8 cellular contexts compared by ENCODE assay signal in genomic region chr6:90586675-90587638, GRCh38. TPM values are rescaled to one million over a fixed set of nuclear protein-coding genes. Genes with fewer than 3 reads are reported as not detected.
DNase-seq lines count a peak whose midpoint lies in the region; ATAC-seq and TF ChIP-seq lines count a peak whose summit lies in the region.

Gene MAP3K7, minus strand, starts transcription at chr6:90587072. Its CDS starts 189 bp downstream, at chr6:90586883.

- H3K9me3 Mint-ChIP-seq in H9 (peaks cover 0 to 5% of the 10 kb centered on the region in 2 experiments; a peak in 3 of 5 replicates), nephron progenitor cell (no peaks in the 10 kb centered on the region)
- H3K9me3 Mint-ChIP-seq in stimulated activated naive CD8-positive, alpha-beta T cell treated with anti-CD3 and anti-CD28 coated beads, Interleukin-15, amount 100 ng/mL, for 72 hours: no peaks in the 10 kb centered on the region

- H3K4me3 Mint-ChIP-seq in H9 (peak within 1 kb of the TSS; percentile 95 to 99), nephron progenitor cell (peak within 1 kb of the TSS; percentile 99)
- peak within 1 kb of the TSS; percentile 95 to 98 for H3K4me3 Mint-ChIP-seq in stimulated activated naive CD8-positive, alpha-beta T cell treated with anti-CD3 and anti-CD28 coated beads, Interleukin-15, amount 100 ng/mL, for 72 hours

- H3K79me1 ChIP-seq in H9 (ENCODE audit: insufficient read depth, low read depth, low read length, poor library complexity, severe bottlenecking): peaks cover 6% of the 10 kb centered on the region

- no peak within 1 kb of the TSS for H2BK12ac ChIP-seq in H9 (ENCODE audit: insufficient read length, low read depth, low read length)

- no peak within 1 kb of the TSS for H3K23ac ChIP-seq in H9 (ENCODE audit: insufficient read length, low read depth, low read length)

- peaks cover 4% of the 10 kb centered on the region for H3K23me2 ChIP-seq in H9 (ENCODE audit: insufficient read length, low read depth, low read length, poor library complexity, severe bottlenecking)

- H2BK15ac ChIP-seq in H9 (ENCODE audit: low read depth, low read length): no peak within 1 kb of the TSS

- H3K36me3 Mint-ChIP-seq in H9 (ENCODE audit: insufficient read depth in 1 of 3, low read depth in 3 of 3) (no peaks in the 10 kb centered on the region), nephron progenitor cell (ENCODE audit: low read depth) (no peaks in the 10 kb centered on the region)

- H4K20me1 ChIP-seq in H9 (ENCODE audit: control insufficient read depth, insufficient read depth, insufficient read length): no peaks in the 10 kb centered on the region

- H3K27ac Mint-ChIP-seq in H9 (peak within 1 kb of the TSS; percentile 100), nephron progenitor cell (peak within 1 kb of the TSS; percentile 100)
- peak within 1 kb of the TSS; percentile 99 for H3K27ac Mint-ChIP-seq in stimulated activated naive CD8-positive, alpha-beta T cell treated with anti-CD3 and anti-CD28 coated beads, Interleukin-15, amount 100 ng/mL, for 72 hours

- no peak within 1 kb of the TSS for H3T11ph ChIP-seq in H9 (ENCODE audit: low read length)

- no peak within 1 kb of the TSS for H2BK20ac ChIP-seq in H9 (ENCODE audit: low read depth, low read length, poor library complexity, severe bottlenecking)

- H3K4me3 ChIP-seq in MG63: peak within 1 kb of the TSS; percentile 98

- peak within 1 kb of the TSS; percentile 95; the same call in 1 of the 2 replicates for H3K14ac ChIP-seq in H9 (ENCODE audit: insufficient read depth, low read length)

- H4K8ac ChIP-seq in H9 (replicated peaks; ENCODE audit: insufficient read length, low read depth, low read length): no peak within 1 kb of the TSS

- no peak within 1 kb of the TSS for H2BK120ac ChIP-seq in H9 (ENCODE audit: low read depth, low read length, poor library complexity, severe bottlenecking)

- DNase-seq in ELR (ENCODE audit: low read depth): peak; percentile 98
- DNase-seq in H9: peak; percentile 93
- peak; percentile 88 for DNase-seq in MG63
- DNase-seq in SHP77 treated with DMSO at 0.1 percent for 48 hours (lab: John Stamatoyannopoulos, UW): peak; percentile 91
- DNase-seq in activated effector memory CD4-positive, alpha-beta T cell treated with anti-CD3 and anti-CD28 coated beads, Interleukin-2, amount 50 U/mL, for 16 hours: peak; percentile 97
- peak; percentile 94 for DNase-seq in fibroblast of the conjunctiva (ENCODE audit: low read depth)
- DNase-seq in nephron progenitor cell: peak; percentile 92
- DNase-seq in stimulated activated naive CD8-positive, alpha-beta T cell treated with anti-CD3 and anti-CD28 coated beads, Interleukin-15, amount 100 ng/mL, for 72 hours: peak; percentile 89 to 93

- H3K9ac ChIP-seq in H9 (ENCODE audit: extremely low read depth, insufficient read length, low read length): peak within 1 kb of the TSS; percentile 84

- H3K4me2 ChIP-seq in H9 (ENCODE audit: insufficient read depth, insufficient read length, low read length): peak within 1 kb of the TSS; percentile 83

- H3K36me3 ChIP-seq in MG63: peaks cover 3% of the 10 kb centered on the region

- no CpG with 5 or more reads among the region's 70 CpGs for WGBS in H9 (ENCODE audit: extremely low coverage, insufficient read length, low lambda C conversion rate)

- TF ChIP-seq CTCF in H9 (conservative IDR thresholded peaks at IDR 0.05) (no peak), nephron progenitor cell (IDR thresholded peaks at IDR 0.05) (no peak)

- peak within 1 kb of the TSS; percentile 92 for H2AFZ ChIP-seq in H9 (ENCODE audit: low read length)

- peak within 1 kb of the TSS; percentile 37 for H2BK5ac ChIP-seq in H9 (ENCODE audit: insufficient read length, low read length)

- H3K9me3 ChIP-seq in H9 (ENCODE audit: control insufficient read depth, low read depth, low read length): no peaks in the 10 kb centered on the region
- no peaks in the 10 kb centered on the region for H3K9me3 ChIP-seq in MG63

- H4K91ac ChIP-seq in H9 (ENCODE audit: insufficient read length, low read depth, low read length): no peak within 1 kb of the TSS

- peaks cover 21% of the 10 kb centered on the region in 2 experiments for H3K4me1 Mint-ChIP-seq in H9
- H3K4me1 Mint-ChIP-seq in nephron progenitor cell: peaks cover 34% of the 10 kb centered on the region
- H3K4me1 Mint-ChIP-seq in stimulated activated naive CD8-positive, alpha-beta T cell treated with anti-CD3 and anti-CD28 coated beads, Interleukin-15, amount 100 ng/mL, for 72 hours: peaks cover 36% of the 10 kb centered on the region

- H3K4ac ChIP-seq in H9 (ENCODE audit: low read depth, low read length): no peak within 1 kb of the TSS; the same call in 1 of the 2 replicates

- ATAC-seq in stimulated activated naive CD8-positive, alpha-beta T cell treated with anti-CD3 and anti-CD28 coated beads, Interleukin-15, amount 100 ng/mL, for 72 hours: peak; percentile 91

- H3K27me3 Mint-ChIP-seq in H9 (ENCODE audit: low read depth) (peaks cover 21% of the 10 kb centered on the region), nephron progenitor cell (ENCODE audit: low read depth, poor library complexity) (peaks cover 29% of the 10 kb centered on the region)
- peaks cover 16% of the 10 kb centered on the region for H3K27me3 Mint-ChIP-seq in stimulated activated naive CD8-positive, alpha-beta T cell treated with anti-CD3 and anti-CD28 coated beads, Interleukin-15, amount 100 ng/mL, for 72 hours

- H4K5ac ChIP-seq in H9 (ENCODE audit: insufficient read length, low read depth, low read length): peak within 1 kb of the TSS; percentile 9

- peak within 1 kb of the TSS; percentile 91 for H3K18ac ChIP-seq in H9 (ENCODE audit: insufficient read length, low read depth, low read length)

- no peak within 1 kb of the TSS for H2AK5ac ChIP-seq in H9 (ENCODE audit: insufficient read length, low read length)

- H3K27me3 ChIP-seq in H9 (ENCODE audit: insufficient read depth, low read length): no peaks in the 10 kb centered on the region
- H3K27me3 ChIP-seq in MG63: no peaks in the 10 kb centered on the region

- peak within 1 kb of the TSS; percentile 82 for H3K27ac ChIP-seq in H9 (ENCODE audit: insufficient read length, low read depth, low read length)

- H3K56ac ChIP-seq in H9 (ENCODE audit: insufficient read length, low read depth, low read length): peak within 1 kb of the TSS; percentile 64

- H3K4me1 ChIP-seq in H9 (ENCODE audit: insufficient read depth, low read length): no peaks in the 10 kb centered on the region

- peaks cover 17% of the 10 kb centered on the region; the same call in 1 of the 2 replicates for H3K79me2 ChIP-seq in H9 (ENCODE audit: insufficient read depth, low read length)

RNA-seq across cellular contexts. Expression of gene MAP3K7, which starts in this region (rescaled TPM):
- 29.2 and 31.3 TPM in 2 replicates for total RNA-seq in H9 (2021)
- total RNA-seq in MG63 (2014; rRNA removed; shearing (Covaris generic); ENCODE audit: low replicate concordance): 25.6 and 34.0 TPM in 2 replicates

Comparison
In these comparisons a context has a peak if more than half of its experiments do, and no peak if none do; other contexts are left out.
1. Peak in every context shown above with its lines: DNase-seq, ATAC-seq, H3K4me3 ChIP-seq and H3K27ac ChIP-seq.